ENCODE assay signal across 1 cellular context in genomic region chr18:50857694-50858093, GRCh38.
A peak's percentile ranks its signal among the peaks of the same experiment; 100 is the strongest.
TF ChIP-seq lines count a peak whose summit lies in the region.

No MANE protein-coding gene starts in this region.

TF ChIP-seq in HepG2, 621 proteins besides CTCF, POLR2A, EP300 and RAD21:
- TF ChIP-seq FOXA3 (CRISPR knock-in tag; IDR thresholded peaks at IDR 0.05) (no peak), STAG1 (CRISPR knock-in tag; IDR thresholded peaks at IDR 0.05) (peak; percentile 21; the same call in 1 of the 2 replicates)
